1 cellular context compared by ENCODE assay signal in genomic region chr6:167341665-167342655, GRCh38.
TF ChIP-seq lines count a peak whose summit lies in the region.

No MANE protein-coding gene starts in this region.

TF ChIP-seq in HepG2, 621 proteins besides CTCF, POLR2A, EP300 and RAD21 (continued from another document and continues in another):
- TF ChIP-seq BHLHE40 (IDR thresholded peaks at IDR 0.05; ENCODE audit: low read length), result peak; percentile 96
- peak; percentile 100 for TF ChIP-seq FOXJ3 (CRISPR knock-in tag; IDR thresholded peaks at IDR 0.05; ENCODE audit: borderline replicate concordance)
- peak; percentile 84 for TF ChIP-seq ZSCAN25 (CRISPR knock-in tag; IDR thresholded peaks at IDR 0.05)
- TF ChIP-seq ZBTB7B (CRISPR knock-in tag; IDR thresholded peaks at IDR 0.05), result peak; percentile 98
- peak; percentile 95 for TF ChIP-seq SOX13 (IDR thresholded peaks at IDR 0.05)
- TF ChIP-seq SOX13 (CRISPR knock-in tag; conservative IDR thresholded peaks at IDR 0.05 in 1 of 2, IDR thresholded peaks at IDR 0.05 in 1 of 2), result peak in 1 of 2 experiments; percentile 99; a peak in 2 of 4 replicates
- TF ChIP-seq ZNF746 (CRISPR knock-in tag; IDR thresholded peaks at IDR 0.05), result peak; percentile 90
- TF ChIP-seq POGK (CRISPR knock-in tag; conservative IDR thresholded peaks at IDR 0.05), result peak; percentile 43; the same call in 1 of the 2 replicates
- peak; percentile 76 for TF ChIP-seq DRAP1 (CRISPR knock-in tag; IDR thresholded peaks at IDR 0.05)
- peak; percentile 85; the same call in 1 of the 2 replicates for TF ChIP-seq BRCA1 (CRISPR knock-in tag; IDR thresholded peaks at IDR 0.05)
- no peak for TF ChIP-seq BORCS8-MEF2B (CRISPR knock-in tag; IDR thresholded peaks at IDR 0.05)
- peak; percentile 99 for TF ChIP-seq ARID3A (IDR thresholded peaks at IDR 0.05; ENCODE audit: low read depth, low read length)
- no peak for TF ChIP-seq ARHGAP35 (CRISPR knock-in tag; IDR thresholded peaks at IDR 0.05; ENCODE audit: borderline replicate concordance)
- TF ChIP-seq KDM2A (CRISPR knock-in tag; IDR thresholded peaks at IDR 0.05; ENCODE audit: borderline replicate concordance, low read depth), result peak; percentile 45; the same call in 1 of the 2 replicates
- TF ChIP-seq ZFP41 (CRISPR knock-in tag; IDR thresholded peaks at IDR 0.05; ENCODE audit: borderline replicate concordance), result no peak
- no peak for TF ChIP-seq PRDM15 (CRISPR knock-in tag; IDR thresholded peaks at IDR 0.05)
- no peak; the same call in 1 of the 2 replicates for TF ChIP-seq ZNF777 (CRISPR knock-in tag; IDR thresholded peaks at IDR 0.05)
- TF ChIP-seq ARID4A (CRISPR knock-in tag; IDR thresholded peaks at IDR 0.05; ENCODE audit: borderline replicate concordance), result peak; percentile 60; the same call in 1 of the 2 replicates
- TF ChIP-seq HMG20B (CRISPR knock-in tag; conservative IDR thresholded peaks at IDR 0.05), result peak; percentile 100
- no peak for TF ChIP-seq HIVEP1 (CRISPR knock-in tag; IDR thresholded peaks at IDR 0.05)
- TF ChIP-seq RCOR2 (CRISPR knock-in tag; IDR thresholded peaks at IDR 0.05), result peak; percentile 100
- TF ChIP-seq BCL6 (CRISPR knock-in tag; IDR thresholded peaks at IDR 0.05), result peak; percentile 96
- TF ChIP-seq CHD2 (IDR thresholded peaks at IDR 0.05; ENCODE audit: low read depth, low read length), result 0 out of 2 replicates have a peak, but pooled peaks have one; percentile 53
- TF ChIP-seq ZBTB4 (CRISPR knock-in tag; IDR thresholded peaks at IDR 0.05; ENCODE audit: borderline replicate concordance), result peak; percentile 74; the same call in 1 of the 2 replicates
- TF ChIP-seq ZNF737 (CRISPR knock-in tag; IDR thresholded peaks at IDR 0.05; ENCODE audit: borderline replicate concordance), result no peak
- TF ChIP-seq ZNF574 (CRISPR knock-in tag; IDR thresholded peaks at IDR 0.05), result peak; percentile 81
- no peak for TF ChIP-seq CHCHD3 (CRISPR knock-in tag; IDR thresholded peaks at IDR 0.05)
- peak; percentile 26; the same call in 1 of the 2 replicates for TF ChIP-seq JUNB (CRISPR knock-in tag; IDR thresholded peaks at IDR 0.05; ENCODE audit: borderline replicate concordance)
- 0 out of 2 replicates have a peak, but pooled peaks have one; percentile 50 for TF ChIP-seq ZNF224 (CRISPR knock-in tag; IDR thresholded peaks at IDR 0.05)
- TF ChIP-seq ZNF292 (CRISPR knock-in tag; IDR thresholded peaks at IDR 0.05; ENCODE audit: borderline replicate concordance, low read depth), result peak; percentile 77; the same call in 1 of the 2 replicates
- no peak for TF ChIP-seq MTERF4 (CRISPR knock-in tag; IDR thresholded peaks at IDR 0.05)
- 0 out of 2 replicates have a peak, but pooled peaks have one; percentile 81 for TF ChIP-seq ZNF160 (CRISPR knock-in tag; IDR thresholded peaks at IDR 0.05)
- TF ChIP-seq ZNF546 (CRISPR knock-in tag; conservative IDR thresholded peaks at IDR 0.05), result no peak
- no peak for TF ChIP-seq ZNF101 (CRISPR knock-in tag; IDR thresholded peaks at IDR 0.05; ENCODE audit: borderline replicate concordance, low read depth)
- TF ChIP-seq ZNF784 (CRISPR knock-in tag; IDR thresholded peaks at IDR 0.05; ENCODE audit: borderline replicate concordance), result no peak; the same call in none of the 2 replicates
- TF ChIP-seq PRPF4 (IDR thresholded peaks at IDR 0.05; ENCODE audit: low read depth, low read length, poor library complexity, severe bottlenecking), result no peak
- TF ChIP-seq ZNF234 (CRISPR knock-in tag; conservative IDR thresholded peaks at IDR 0.05), result no peak
